Comparison of ENCODE assay signal across 13 cellular contexts in the genomic region with DNA sequence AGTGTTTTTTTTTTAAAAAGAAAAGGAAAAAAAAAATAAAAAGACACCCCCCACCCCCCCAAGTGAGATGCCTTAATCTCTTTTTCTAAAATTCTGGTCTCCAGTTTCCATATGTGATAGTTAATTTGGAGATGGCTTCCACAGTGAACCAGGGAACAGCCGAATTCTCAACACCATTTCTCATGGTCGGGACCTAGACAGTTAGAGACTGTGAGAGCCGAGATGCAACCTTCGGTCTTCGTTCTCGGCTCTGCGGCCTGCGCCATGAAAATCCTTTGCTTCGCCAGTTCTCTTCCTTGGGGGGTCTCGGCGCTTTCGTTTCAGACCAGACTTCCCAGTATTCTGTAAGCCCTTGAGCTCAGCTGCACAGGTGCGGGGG. TPM values are rescaled to one million over a fixed set of nuclear protein-coding genes. Genes with fewer than 3 reads are reported as not detected.
DNase-seq lines count a peak whose midpoint lies in the region; ATAC-seq and TF ChIP-seq lines count a peak whose summit lies in the region.
"Had no signal": no experiment of that assay in that cellular context is flagged by ENCODE, and none has a peak within 500 bp of the region (broad histone marks: within the 10 kb centered on the region; RNA-seq: fewer than 3 reads in every experiment).

No MANE protein-coding gene starts in this region.

- H3K36me3 Mint-ChIP-seq in activated naive CD8-positive, alpha-beta T cell treated with anti-CD3 and anti-CD28 coated beads for 36 hours, result no peaks in the 10 kb centered on the region

- H3K27ac ChIP-seq in coronary artery (no peak overlapping the region), neural cell (ENCODE audit: low read length) (peak overlapping the region; percentile 34)
- H3K27ac ChIP-seq: KMS-11, SK-N-MC, VCaP had no signal

- DNase-seq in NCI-H1417 (lab: John Stamatoyannopoulos, UW) (peak in 2 of 3 experiments; percentile 15 to 59), NCI-H1417 treated with DMSO at 0.1 percent for 48 hours (lab: John Stamatoyannopoulos, UW) (no peak), NCI-H1092 (lab: John Stamatoyannopoulos, UW) (peak; percentile 40), coronary artery (ENCODE audit: low spot score) (no peak)
- no peak for DNase-seq in activated naive CD8-positive, alpha-beta T cell treated with anti-CD3 and anti-CD28 coated beads for 36 hours

- H3K36me3 ChIP-seq in neural cell (ENCODE audit: insufficient read depth, low read length), result no peaks in the 10 kb centered on the region

- TF ChIP-seq CTCF in coronary artery (IDR thresholded peaks at IDR 0.05), result no peak
- no peak for TF ChIP-seq CTCF in neural cell (IDR thresholded peaks at IDR 0.05; ENCODE audit: poor library complexity, severe bottlenecking)

- no peaks in the 10 kb centered on the region for H3K9me3 Mint-ChIP-seq in activated naive CD8-positive, alpha-beta T cell treated with anti-CD3 and anti-CD28 coated beads for 36 hours

- peak overlapping the region; percentile 45 for H2AFZ ChIP-seq in neural cell (ENCODE audit: low read depth, low read length)

- ATAC-seq in HG03354 (IDR thresholded peaks at IDR 0.05; ENCODE audit: poor library complexity, severe bottlenecking, unreplicated experiment) (no peak), HG03139 (IDR thresholded peaks at IDR 0.05; ENCODE audit: unreplicated experiment) (no peak)

- no peaks in the 10 kb centered on the region for H3F3A ChIP-seq in neural cell (ENCODE audit: insufficient read depth, low read length, poor library complexity, severe bottlenecking)

- no peaks in the 10 kb centered on the region for H3K79me2 ChIP-seq in neural cell (replicated peaks; ENCODE audit: insufficient read depth, low read length)

- H4K20me1 ChIP-seq in neural cell (ENCODE audit: insufficient read depth), result no peaks in the 10 kb centered on the region

- TF ChIP-seq EP300 in neural cell (conservative IDR thresholded peaks at IDR 0.05; ENCODE audit: poor library complexity, severe bottlenecking), result no peak

- no peak for TF ChIP-seq RAD21 in neural cell (conservative IDR thresholded peaks at IDR 0.05)

- peak overlapping the region; percentile 50 for H3K4me3 ChIP-seq in coronary artery
- H3K4me3 ChIP-seq in neural cell (ENCODE audit: low read length), result peak overlapping the region; percentile 81
- H3K4me3 ChIP-seq: SK-N-MC had no signal

- H3K9ac ChIP-seq in neural cell (ENCODE audit: low read length), result peak overlapping the region; percentile 75
- H3K9ac ChIP-seq: KMS-11 had no signal

- H3K9me2 ChIP-seq in neural cell (ENCODE audit: insufficient read depth, low read length), result no peaks in the 10 kb centered on the region

- H3K9me3 ChIP-seq in neural cell (ENCODE audit: low read length), result no peaks in the 10 kb centered on the region

- peaks cover 66% of the 10 kb centered on the region for H3K27me3 Mint-ChIP-seq in activated naive CD8-positive, alpha-beta T cell treated with anti-CD3 and anti-CD28 coated beads for 36 hours

- no peak overlapping the region for H3K27ac Mint-ChIP-seq in activated naive CD8-positive, alpha-beta T cell treated with anti-CD3 and anti-CD28 coated beads for 36 hours

- no peak overlapping the region for H3K4me3 Mint-ChIP-seq in activated naive CD8-positive, alpha-beta T cell treated with anti-CD3 and anti-CD28 coated beads for 36 hours

- peaks cover 33% of the 10 kb centered on the region for H3K27me3 ChIP-seq in neural cell (ENCODE audit: insufficient read depth, low read depth, low read length)

- no peaks in the 10 kb centered on the region for H3K4me1 Mint-ChIP-seq in activated naive CD8-positive, alpha-beta T cell treated with anti-CD3 and anti-CD28 coated beads for 36 hours

- H3K4me2 ChIP-seq in neural cell (ENCODE audit: low read length), result peak overlapping the region; percentile 70
- H3K4me2 ChIP-seq: KMS-11 had no signal

TF ChIP-seq in neural cell, 6 proteins besides CTCF, POLR2A, EP300 and RAD21:
- TF ChIP-seq EZH2 (IDR thresholded peaks at IDR 0.05; ENCODE audit: borderline replicate concordance, insufficient read depth, low read length, poor library complexity, severe bottlenecking) (no peak), MXI1 (conservative IDR thresholded peaks at IDR 0.05; ENCODE audit: poor library complexity, severe bottlenecking) (no peak), SMC3 (conservative IDR thresholded peaks at IDR 0.05; ENCODE audit: poor library complexity) (no peak), POLR2AphosphoS5 (IDR thresholded peaks at IDR 0.05) (no peak), TAF1 (IDR thresholded peaks at IDR 0.05; ENCODE audit: low read depth) (no peak)
- TF ChIP-seq, protein P1, sequence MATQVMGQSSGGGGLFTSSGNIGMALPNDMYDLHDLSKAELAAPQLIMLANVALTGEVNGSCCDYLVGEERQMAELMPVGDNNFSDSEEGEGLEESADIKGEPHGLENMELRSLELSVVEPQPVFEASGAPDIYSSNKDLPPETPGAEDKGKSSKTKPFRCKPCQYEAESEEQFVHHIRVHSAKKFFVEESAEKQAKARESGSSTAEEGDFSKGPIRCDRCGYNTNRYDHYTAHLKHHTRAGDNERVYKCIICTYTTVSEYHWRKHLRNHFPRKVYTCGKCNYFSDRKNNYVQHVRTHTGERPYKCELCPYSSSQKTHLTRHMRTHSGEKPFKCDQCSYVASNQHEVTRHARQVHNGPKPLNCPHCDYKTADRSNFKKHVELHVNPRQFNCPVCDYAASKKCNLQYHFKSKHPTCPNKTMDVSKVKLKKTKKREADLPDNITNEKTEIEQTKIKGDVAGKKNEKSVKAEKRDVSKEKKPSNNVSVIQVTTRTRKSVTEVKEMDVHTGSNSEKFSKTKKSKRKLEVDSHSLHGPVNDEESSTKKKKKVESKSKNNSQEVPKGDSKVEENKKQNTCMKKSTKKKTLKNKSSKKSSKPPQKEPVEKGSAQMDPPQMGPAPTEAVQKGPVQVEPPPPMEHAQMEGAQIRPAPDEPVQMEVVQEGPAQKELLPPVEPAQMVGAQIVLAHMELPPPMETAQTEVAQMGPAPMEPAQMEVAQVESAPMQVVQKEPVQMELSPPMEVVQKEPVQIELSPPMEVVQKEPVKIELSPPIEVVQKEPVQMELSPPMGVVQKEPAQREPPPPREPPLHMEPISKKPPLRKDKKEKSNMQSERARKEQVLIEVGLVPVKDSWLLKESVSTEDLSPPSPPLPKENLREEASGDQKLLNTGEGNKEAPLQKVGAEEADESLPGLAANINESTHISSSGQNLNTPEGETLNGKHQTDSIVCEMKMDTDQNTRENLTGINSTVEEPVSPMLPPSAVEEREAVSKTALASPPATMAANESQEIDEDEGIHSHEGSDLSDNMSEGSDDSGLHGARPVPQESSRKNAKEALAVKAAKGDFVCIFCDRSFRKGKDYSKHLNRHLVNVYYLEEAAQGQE (IDR thresholded peaks at IDR 0.05; ENCODE audit: borderline replicate concordance), result no peak

RNA-seq across cellular contexts. Expression of a gene that starts 0.7 kb away (rescaled TPM):
- 1.5 TPM in 2 replicates for polyA plus RNA-seq in neural cell
- polyA minus RNA-seq in neural cell, result 2.9 and 4.3 TPM in 2 replicates
- not detected for total RNA-seq in activated naive CD8-positive, alpha-beta T cell treated with anti-CD3 and anti-CD28 coated beads for 36 hours
- total RNA-seq: endothelial cell of umbilical vein, OCI-LY7 had no signal
- polyA plus RNA-seq: endothelial cell of umbilical vein had no signal

Comparison
In these comparisons a context has a peak if more than half of its experiments do, and no peak if none do; other contexts are left out.
1. DNase-seq: peak in NCI-H1417 (2 of 3) and NCI-H1092 (single experiment); none in NCI-H1417 treated with DMSO at 0.1 percent for 48 hours (single experiment), coronary artery (single experiment) and activated naive CD8-positive, alpha-beta T cell treated with anti-CD3 and anti-CD28 coated beads for 36 hours (single experiment).